ENCODE assay signal across 8 cellular contexts in the genomic region with DNA sequence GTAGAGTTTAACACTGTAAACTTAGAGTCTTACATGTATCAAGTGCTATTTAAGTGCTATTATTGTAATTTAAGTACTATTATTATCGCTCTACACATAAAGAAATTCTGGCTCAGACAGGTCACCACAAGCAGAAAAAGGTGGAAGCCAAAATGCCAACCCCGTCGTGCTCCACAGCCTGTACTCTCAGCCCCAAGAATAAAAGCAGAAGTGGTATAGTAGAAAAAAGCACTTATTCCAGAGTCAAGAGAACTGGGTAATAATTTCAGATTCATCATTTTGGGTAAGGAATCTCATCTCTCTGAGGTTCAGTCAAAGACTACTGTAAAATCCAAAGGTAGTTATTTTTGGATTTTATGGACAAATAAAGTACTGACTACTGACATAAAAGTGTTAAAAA. TPM values are rescaled to one million over a fixed set of nuclear protein-coding genes. Genes with fewer than 3 reads are reported as not detected.
DNase-seq lines count a peak whose midpoint lies in the region; ATAC-seq and TF ChIP-seq lines count a peak whose summit lies in the region.

No MANE protein-coding gene starts in this region.

- ATAC-seq in activated naive CD4-positive, alpha-beta T cell treated with anti-CD3 and anti-CD28 coated beads, Interleukin-2, amount 50 U/mL, for 72 hours: no peak
- peak; percentile 42 to 49 for ATAC-seq in lower lobe of right lung
- ATAC-seq in HG02763 (IDR thresholded peaks at IDR 0.05; ENCODE audit: unreplicated experiment): no peak

- H3K4me1 ChIP-seq in lower lobe of right lung: peaks cover 27% of the 10 kb centered on the region

- H3K9me3 Mint-ChIP-seq in T-helper 1 cell treated with Interleukin-12 subunit alpha and Interleukin-12 subunit beta and Interleukin-4 antibody, amounts not matched to agents 30 μg/mL and 1 μg/mL, for 36 hours: no peaks in the 10 kb centered on the region
- no peaks in the 10 kb centered on the region for H3K9me3 Mint-ChIP-seq in IgD-negative memory B cell
- H3K9me3 Mint-ChIP-seq in activated naive CD4-positive, alpha-beta T cell treated with anti-CD3 and anti-CD28 coated beads, Interleukin-2, amount 50 U/mL, for 72 hours: no peaks in the 10 kb centered on the region

- no peaks in the 10 kb centered on the region for H3K36me3 ChIP-seq in lower lobe of right lung

- H3K27me3 Mint-ChIP-seq in T-helper 1 cell treated with Interleukin-12 subunit alpha and Interleukin-12 subunit beta and Interleukin-4 antibody, amounts not matched to agents 30 μg/mL and 1 μg/mL, for 36 hours (ENCODE audit: low read depth): peaks cover 11% of the 10 kb centered on the region
- no peaks in the 10 kb centered on the region for H3K27me3 Mint-ChIP-seq in IgD-negative memory B cell

- no peaks in the 10 kb centered on the region for H3K27me3 ChIP-seq in lower lobe of right lung (ENCODE audit: low read depth)

- peaks cover 29% of the 10 kb centered on the region for H3K4me1 Mint-ChIP-seq in T-helper 1 cell treated with Interleukin-12 subunit alpha and Interleukin-12 subunit beta and Interleukin-4 antibody, amounts not matched to agents 30 μg/mL and 1 μg/mL, for 36 hours (ENCODE audit: low read depth)
- H3K4me1 Mint-ChIP-seq in IgD-negative memory B cell: peaks cover 24 to 31% (median 27%) of the 10 kb centered on the region in 3 donors

- peak overlapping the region; percentile 86 for H3K4me3 ChIP-seq in lower lobe of right lung

- intact Hi-C loops in lower lobe of right lung (cut with DNase I) (no loop called here), posterior vena cava (cut with DNase I) (no loop called here)

- peak overlapping the region; percentile 80 for H3K27ac ChIP-seq in lower lobe of right lung

- H3K9me3 ChIP-seq in lower lobe of right lung: no peaks in the 10 kb centered on the region

- peak overlapping the region; percentile 93 for H3K27ac Mint-ChIP-seq in T-helper 1 cell treated with Interleukin-12 subunit alpha and Interleukin-12 subunit beta and Interleukin-4 antibody, amounts not matched to agents 30 μg/mL and 1 μg/mL, for 36 hours
- peak overlapping the region; percentile 85 to 98 (median 98) for H3K27ac Mint-ChIP-seq in IgD-negative memory B cell
- H3K27ac Mint-ChIP-seq in activated naive CD4-positive, alpha-beta T cell treated with anti-CD3 and anti-CD28 coated beads, Interleukin-2, amount 50 U/mL, for 72 hours: peak overlapping the region; percentile 96 to 99

- DNase-seq in T-helper 1 cell: no peak
- no peak for DNase-seq in activated naive CD4-positive, alpha-beta T cell treated with anti-CD3 and anti-CD28 coated beads, Interleukin-2, amount 50 U/mL, for 72 hours (ENCODE audit: low spot score in 2 of 2)
- DNase-seq in lower lobe of right lung: no peak
- DNase-seq in posterior vena cava (ENCODE audit: low spot score): no peak
- DNase-seq in NCI-H345 (lab: John Stamatoyannopoulos, UW): no peak

- peaks cover 18% of the 10 kb centered on the region for H3K36me3 Mint-ChIP-seq in T-helper 1 cell treated with Interleukin-12 subunit alpha and Interleukin-12 subunit beta and Interleukin-4 antibody, amounts not matched to agents 30 μg/mL and 1 μg/mL, for 36 hours (ENCODE audit: low read depth)
- peaks cover 2% of the 10 kb centered on the region for H3K36me3 Mint-ChIP-seq in IgD-negative memory B cell
- H3K36me3 Mint-ChIP-seq in activated naive CD4-positive, alpha-beta T cell treated with anti-CD3 and anti-CD28 coated beads, Interleukin-2, amount 50 U/mL, for 72 hours: peaks cover 10 to 19% of the 10 kb centered on the region in 2 donors

- peak overlapping the region; percentile 94 for H3K4me3 Mint-ChIP-seq in T-helper 1 cell treated with Interleukin-12 subunit alpha and Interleukin-12 subunit beta and Interleukin-4 antibody, amounts not matched to agents 30 μg/mL and 1 μg/mL, for 36 hours
- H3K4me3 Mint-ChIP-seq in IgD-negative memory B cell: peak overlapping the region; percentile 93 to 99 (median 98)

- no peak for TF ChIP-seq CTCF in lower lobe of right lung (IDR thresholded peaks at IDR 0.05)

RNA-seq across cellular contexts. Expression of a gene that starts 0.9 kb away (rescaled TPM):
- polyA plus RNA-seq in IgD-negative memory B cell: 4.4 TPM
- total RNA-seq in activated naive CD4-positive, alpha-beta T cell treated with anti-CD3 and anti-CD28 coated beads, Interleukin-2, amount 50 U/mL, for 72 hours: 10 to 100 TPM; 22.8 to 35.6 TPM
- total RNA-seq in lower lobe of right lung: 8.7 TPM
- total RNA-seq in posterior vena cava: 10 to 100 TPM; 10.1 to 11.1 TPM

RNA-seq across cellular contexts. Expression of a gene that starts 13.4 kb away (rescaled TPM):
- 11.5 TPM for polyA plus RNA-seq in IgD-negative memory B cell
- 1 to 10 TPM; 7.8 to 8.7 TPM for total RNA-seq in activated naive CD4-positive, alpha-beta T cell treated with anti-CD3 and anti-CD28 coated beads, Interleukin-2, amount 50 U/mL, for 72 hours
- total RNA-seq in lower lobe of right lung: 17.4 TPM
- total RNA-seq in posterior vena cava: 10 to 100 TPM; 18.3 to 23.7 TPM

RNA-seq across cellular contexts. Expression of a gene that starts 51.3 kb away (rescaled TPM):
- not detected for polyA plus RNA-seq in IgD-negative memory B cell
- under 1 TPM in 1 of 2 donors, not detected in 1; 0.12 TPM for total RNA-seq in activated naive CD4-positive, alpha-beta T cell treated with anti-CD3 and anti-CD28 coated beads, Interleukin-2, amount 50 U/mL, for 72 hours
- 5.6 TPM for total RNA-seq in lower lobe of right lung
- total RNA-seq in posterior vena cava: under 1 TPM; 0.51 to 0.71 TPM

Comparison
In these comparisons a context has a peak if more than half of its experiments do, and no peak if none do; other contexts are left out.
1. ATAC-seq: peak in lower lobe of right lung (2 of 2); none in activated naive CD4-positive, alpha-beta T cell treated with anti-CD3 and anti-CD28 coated beads, Interleukin-2, amount 50 U/mL, for 72 hours (0 of 2) and HG02763 (single experiment).
2. Peak in every context shown above with its lines, with median percentiles within 50 percentile points of each other: H3K27ac Mint-ChIP-seq.